1 cellular context compared by ENCODE assay signal in genomic region chr19:18062043-18062442, GRCh38.
TF ChIP-seq lines count a peak whose summit lies in the region.

No MANE protein-coding gene starts in this region.

TF ChIP-seq in HepG2, 621 proteins besides CTCF, POLR2A, EP300 and RAD21:
- TF ChIP-seq MED13 (CRISPR knock-in tag; IDR thresholded peaks at IDR 0.05) = no peak
- no peak for TF ChIP-seq SCMH1 (CRISPR knock-in tag; IDR thresholded peaks at IDR 0.05; ENCODE audit: borderline replicate concordance)
- no peak for TF ChIP-seq NFYB (CRISPR knock-in tag; IDR thresholded peaks at IDR 0.05)
- TF ChIP-seq ZNF766 (CRISPR knock-in tag; IDR thresholded peaks at IDR 0.05; ENCODE audit: borderline replicate concordance) = no peak
- no peak for TF ChIP-seq ATF5 (CRISPR knock-in tag; IDR thresholded peaks at IDR 0.05; ENCODE audit: low read depth)
- TF ChIP-seq RCOR2 (CRISPR knock-in tag; IDR thresholded peaks at IDR 0.05) = no peak
- TF ChIP-seq ARNT2 (CRISPR knock-in tag; IDR thresholded peaks at IDR 0.05; ENCODE audit: low read depth) = no peak
- TF ChIP-seq RERE (CRISPR knock-in tag; IDR thresholded peaks at IDR 0.05; ENCODE audit: low read depth) = no peak
- no peak for TF ChIP-seq SRSF4 (IDR thresholded peaks at IDR 0.05; ENCODE audit: low read depth, low read length, poor library complexity, severe bottlenecking)
- no peak for TF ChIP-seq MYPOP (CRISPR knock-in tag; IDR thresholded peaks at IDR 0.05)
- no peak for TF ChIP-seq SP2 (CRISPR knock-in tag; IDR thresholded peaks at IDR 0.05)
- no peak for TF ChIP-seq YEATS2 (CRISPR knock-in tag; IDR thresholded peaks at IDR 0.05; ENCODE audit: borderline replicate concordance)
